In genomic region chr5:57960569-57960968, GRCh38 we compare ENCODE assay signal across 24 cellular contexts.
"Had no signal": no experiment of that assay in that cellular context is flagged by ENCODE, and none has a peak within 500 bp of the region (broad histone marks: within the 10 kb centered on the region; RNA-seq: fewer than 3 reads in every experiment).

No MANE protein-coding gene starts in this region.

- H3K4me2 ChIP-seq: SK-N-SH had no signal

- H3K27ac Mint-ChIP-seq: IgD-negative memory B cell had no signal

- H3K27ac ChIP-seq: RWPE1 had no signal

- H3K4me1 Mint-ChIP-seq: IgD-negative memory B cell had no signal

- DNase-seq: KBM-7; MG63; NCI-H1092; NCI-H1105 treated with DMSO at 0.1 percent for 48 hours; NCI-H1417 treated with DMSO at 0.1 percent for 48 hours; NCI-H146; NCI-H1694 treated with DMSO at 0.1 percent for 48 hours; NCI-H1930; NCI-H2081; NCI-H2107; NCI-H226; NCI-H446; NCI-H510A; NCI-H524 treated with DMSO at 0.1 percent for 48 hours; NCI-H69; NCI-H774; NK-92 treated with Interleukin-12 subunit alpha and Interleukin-12 subunit beta, amount 100 ng/mL, for 24 hours; PC-3; SHP77; SK-N-SH; SW 1271 had no signal

- ATAC-seq: Panc1, PC-3 had no signal

- H3K27me3 ChIP-seq: MG63 had no signal

- H3K4me3 ChIP-seq: MG63 had no signal

- H3K9me2 ChIP-seq: SK-N-SH had no signal

- H3K4me3 Mint-ChIP-seq: IgD-negative memory B cell had no signal

- H3K9ac ChIP-seq: SK-N-SH had no signal

- H3K36me3 ChIP-seq: MG63 had no signal
